ENCODE assay signal across 1 cellular context in the genomic region with DNA sequence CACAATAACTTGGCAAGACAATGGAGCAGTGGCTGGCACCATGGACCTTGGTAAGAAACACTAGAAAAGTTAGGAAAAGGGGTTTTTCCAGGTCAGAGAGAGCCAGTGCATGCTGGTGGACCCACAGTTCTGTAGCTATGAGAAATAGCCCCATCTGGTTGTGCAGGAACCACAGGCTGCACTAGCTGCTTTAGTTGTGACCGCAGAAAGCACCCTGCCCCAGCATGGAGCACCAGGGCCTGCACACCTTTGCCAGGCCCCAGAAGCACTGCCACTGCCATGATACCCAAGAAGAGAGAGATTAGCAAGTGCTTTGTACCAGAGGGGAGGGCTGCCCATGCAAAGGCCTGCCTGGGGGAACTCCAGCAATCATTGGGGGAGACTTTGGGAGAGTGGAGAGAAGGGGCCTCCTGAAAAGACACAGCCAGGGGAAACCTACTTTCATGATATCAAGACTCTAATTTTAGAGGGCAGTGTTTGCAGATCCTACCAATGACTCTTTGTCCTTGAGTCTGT.
TF ChIP-seq lines count a peak whose summit lies in the region.

No MANE protein-coding gene starts in this region.

TF ChIP-seq in H1, 55 proteins besides CTCF, POLR2A, EP300 and RAD21:
- TF ChIP-seq, protein P1, sequence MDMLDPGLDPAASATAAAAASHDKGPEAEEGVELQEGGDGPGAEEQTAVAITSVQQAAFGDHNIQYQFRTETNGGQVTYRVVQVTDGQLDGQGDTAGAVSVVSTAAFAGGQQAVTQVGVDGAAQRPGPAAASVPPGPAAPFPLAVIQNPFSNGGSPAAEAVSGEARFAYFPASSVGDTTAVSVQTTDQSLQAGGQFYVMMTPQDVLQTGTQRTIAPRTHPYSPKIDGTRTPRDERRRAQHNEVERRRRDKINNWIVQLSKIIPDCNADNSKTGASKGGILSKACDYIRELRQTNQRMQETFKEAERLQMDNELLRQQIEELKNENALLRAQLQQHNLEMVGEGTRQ (IDR thresholded peaks at IDR 0.05; ENCODE audit: low read length), result no peak
- TF ChIP-seq, protein P2, sequence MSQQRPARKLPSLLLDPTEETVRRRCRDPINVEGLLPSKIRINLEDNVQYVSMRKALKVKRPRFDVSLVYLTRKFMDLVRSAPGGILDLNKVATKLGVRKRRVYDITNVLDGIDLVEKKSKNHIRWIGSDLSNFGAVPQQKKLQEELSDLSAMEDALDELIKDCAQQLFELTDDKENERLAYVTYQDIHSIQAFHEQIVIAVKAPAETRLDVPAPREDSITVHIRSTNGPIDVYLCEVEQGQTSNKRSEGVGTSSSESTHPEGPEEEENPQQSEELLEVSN (IDR thresholded peaks at IDR 0.05), result no peak
- TF ChIP-seq, protein P3, sequence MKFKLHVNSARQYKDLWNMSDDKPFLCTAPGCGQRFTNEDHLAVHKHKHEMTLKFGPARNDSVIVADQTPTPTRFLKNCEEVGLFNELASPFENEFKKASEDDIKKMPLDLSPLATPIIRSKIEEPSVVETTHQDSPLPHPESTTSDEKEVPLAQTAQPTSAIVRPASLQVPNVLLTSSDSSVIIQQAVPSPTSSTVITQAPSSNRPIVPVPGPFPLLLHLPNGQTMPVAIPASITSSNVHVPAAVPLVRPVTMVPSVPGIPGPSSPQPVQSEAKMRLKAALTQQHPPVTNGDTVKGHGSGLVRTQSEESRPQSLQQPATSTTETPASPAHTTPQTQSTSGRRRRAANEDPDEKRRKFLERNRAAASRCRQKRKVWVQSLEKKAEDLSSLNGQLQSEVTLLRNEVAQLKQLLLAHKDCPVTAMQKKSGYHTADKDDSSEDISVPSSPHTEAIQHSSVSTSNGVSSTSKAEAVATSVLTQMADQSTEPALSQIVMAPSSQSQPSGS (IDR thresholded peaks at IDR 0.05; ENCODE audit: low read length), result no peak
- TF ChIP-seq TAF7 (optimal IDR thresholded peaks at IDR 0.05; ENCODE audit: borderline replicate concordance, low read depth, low read length) (no peak), RXRA (IDR thresholded peaks at IDR 0.05; ENCODE audit: insufficient read depth, low read depth, low read length) (no peak), SRF (IDR thresholded peaks at IDR 0.05; ENCODE audit: low read depth, low read length) (no peak), SIRT6 (IDR thresholded peaks at IDR 0.05; ENCODE audit: low read length) (no peak), JUND (IDR thresholded peaks at IDR 0.05; ENCODE audit: low read length) (no peak), RNF2 (IDR thresholded peaks at IDR 0.05; ENCODE audit: borderline replicate concordance, low read depth, low read length, missing control alignments, poor library complexity, severe bottlenecking) (no peak), PHF8 (conservative IDR thresholded peaks at IDR 0.05; ENCODE audit: low read depth, low read length) (no peak), TCF12 (IDR thresholded peaks at IDR 0.05; ENCODE audit: low read depth, low read length) (no peak), BCL11A (IDR thresholded peaks at IDR 0.05; ENCODE audit: low read depth in 2 of 2, low read length in 2 of 2) (no peak), HDAC6 (IDR thresholded peaks at IDR 0.05; ENCODE audit: low read depth, low read length) (no peak), CHD1 (IDR thresholded peaks at IDR 0.05; ENCODE audit: low read depth, low read length) (no peak), TAF1 (IDR thresholded peaks at IDR 0.05; ENCODE audit: low read depth, low read length) (no peak), RFX5 (IDR thresholded peaks at IDR 0.05; ENCODE audit: borderline replicate concordance, low read depth, low read length) (no peak), SP1 (IDR thresholded peaks at IDR 0.05; ENCODE audit: low read depth, low read length) (no peak), SP4 (IDR thresholded peaks at IDR 0.05; ENCODE audit: low read length) (no peak), RBBP5 (IDR thresholded peaks at IDR 0.05; ENCODE audit: borderline replicate concordance, low read depth, low read length) (no peak)
TF ChIP-seq in H1: peak in this region for 0.
